In the genomic region with DNA sequence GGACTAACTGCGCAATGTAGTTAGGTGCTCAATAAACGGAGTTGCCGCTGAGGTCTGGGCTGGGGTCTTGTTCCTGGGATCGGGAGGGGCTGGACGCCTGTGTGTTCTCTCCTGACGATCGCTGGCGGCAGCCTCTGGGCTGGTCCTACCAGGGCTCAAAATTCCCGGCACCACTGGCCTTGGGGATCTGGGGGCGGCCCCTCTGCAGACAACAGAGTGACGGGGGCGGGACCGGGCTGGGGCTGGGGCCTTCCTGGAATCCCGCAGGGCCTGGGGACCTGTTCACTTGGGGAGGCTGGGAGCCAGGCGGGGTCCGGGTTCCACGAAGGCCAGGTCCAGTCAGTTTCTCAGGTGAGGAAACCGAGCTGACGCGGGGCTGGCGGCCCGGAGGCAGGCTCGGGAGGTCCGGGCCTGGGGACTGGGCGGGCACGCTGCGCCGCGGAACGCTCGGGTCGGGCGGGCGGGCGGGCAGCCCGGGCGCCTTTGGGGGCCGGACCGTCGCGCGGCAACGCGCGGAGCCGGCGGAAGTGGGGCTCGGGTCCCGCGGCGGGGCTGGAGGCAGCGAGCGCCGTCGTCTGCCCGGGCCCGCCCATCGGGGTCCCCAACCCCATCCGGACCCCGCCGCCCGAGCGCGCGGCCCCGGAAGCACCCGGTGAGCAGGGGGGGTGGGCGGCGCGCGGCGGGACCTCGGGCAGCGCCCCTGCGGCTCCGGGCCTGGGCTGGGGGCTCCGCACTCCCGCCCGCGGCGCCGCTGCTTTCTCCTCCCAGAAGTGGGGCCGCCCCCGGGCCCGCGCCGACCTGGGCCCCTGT, we compare ENCODE assay signal across 8 cellular contexts. TPM values are rescaled to one million over a fixed set of nuclear protein-coding genes. Genes with fewer than 3 reads are reported as not detected.
DNase-seq lines count a peak whose midpoint lies in the region; ATAC-seq, FAIRE-seq and TF ChIP-seq lines count a peak whose summit lies in the region.

A gene (plus strand): TSS at position 524 of the 810 bp plus-strand sequence. CDS start 4,107 bp downstream, outside the sequence.

- peak within 1 kb of the TSS; percentile 73 for H3K4me2 ChIP-seq in neuronal stem cell (ENCODE audit: insufficient read depth, low read length, poor library complexity, severe bottlenecking)

- peak within 1 kb of the TSS; percentile 97 for H3K18ac ChIP-seq in neuronal stem cell (ENCODE audit: low read length)

- no peak for FAIRE-seq in frontal cortex (lab: Jason Lieb, UNC)

- TF ChIP-seq EP300 in suprapubic skin (IDR thresholded peaks at IDR 0.05), result no peak

- H3K4me3 Mint-ChIP-seq in activated naive CD4-positive, alpha-beta T cell treated with anti-CD3 and anti-CD28 coated beads, Interleukin-2, amount 10 ng/mL, durations not matched to agents 7 days and 5 days, result peak within 1 kb of the TSS; percentile 84

- peaks cover 31% of the 10 kb centered on the region for H3K4me1 Mint-ChIP-seq in activated naive CD4-positive, alpha-beta T cell treated with anti-CD3 and anti-CD28 coated beads, Interleukin-2, amount 10 ng/mL, durations not matched to agents 7 days and 5 days

- no peak for TF ChIP-seq CTCF in GM10266 (IDR thresholded peaks at IDR 0.05; ENCODE audit: control insufficient read depth, insufficient read depth, low read depth, missing control alignments)
- no peak for TF ChIP-seq CTCF in suprapubic skin (IDR thresholded peaks at IDR 0.05)

- peak within 1 kb of the TSS; percentile 85 for H3K23ac ChIP-seq in neuronal stem cell (ENCODE audit: low read depth, low read length, poor library complexity)

- H3K27ac Mint-ChIP-seq in activated naive CD4-positive, alpha-beta T cell treated with anti-CD3 and anti-CD28 coated beads, Interleukin-2, amount 10 ng/mL, durations not matched to agents 7 days and 5 days, result peak within 1 kb of the TSS; percentile 88

- no peaks in the 10 kb centered on the region for H3K36me3 Mint-ChIP-seq in activated naive CD4-positive, alpha-beta T cell treated with anti-CD3 and anti-CD28 coated beads, Interleukin-2, amount 10 ng/mL, durations not matched to agents 7 days and 5 days

- peak within 1 kb of the TSS; percentile 87 for H2BK5ac ChIP-seq in neuronal stem cell (ENCODE audit: low read length)

- peak within 1 kb of the TSS; percentile 71 for H3K14ac ChIP-seq in neuronal stem cell (ENCODE audit: low read length)

- peak within 1 kb of the TSS; percentile 83 for H3K9ac ChIP-seq in neuronal stem cell (ENCODE audit: low read depth, low read length, poor library complexity)

- H3K27ac ChIP-seq in neuronal stem cell (replicated peaks; ENCODE audit: low read length) (peak within 1 kb of the TSS; percentile 29), suprapubic skin (peak within 1 kb of the TSS; percentile 74)

- peak within 1 kb of the TSS; percentile 98 for H2AK5ac ChIP-seq in neuronal stem cell (ENCODE audit: low read depth, low read length)

- H2BK120ac ChIP-seq in neuronal stem cell (ENCODE audit: low read depth, low read length), result no peak within 1 kb of the TSS

- H3K27me3 Mint-ChIP-seq in activated naive CD4-positive, alpha-beta T cell treated with anti-CD3 and anti-CD28 coated beads, Interleukin-2, amount 10 ng/mL, durations not matched to agents 7 days and 5 days, result no peaks in the 10 kb centered on the region

- peak; percentile 50 for ATAC-seq in HG03039 (IDR thresholded peaks at IDR 0.05; ENCODE audit: unreplicated experiment)
- ATAC-seq in HG03457 (IDR thresholded peaks at IDR 0.05; ENCODE audit: unreplicated experiment), result no peak

- H4K8ac ChIP-seq in neuronal stem cell (ENCODE audit: low read depth, low read length), result peak within 1 kb of the TSS; percentile 65

- H3K4ac ChIP-seq in neuronal stem cell (ENCODE audit: low read length), result peak within 1 kb of the TSS; percentile 89

- CTCF ChIA-PET in activated naive CD4-positive, alpha-beta T cell treated with anti-CD3 and anti-CD28 coated beads, Interleukin-2, amount 10 ng/mL, durations not matched to agents 7 days and 5 days (lab: Charles Lee), result no interaction called here

- H3K4me1 ChIP-seq in neuronal stem cell (ENCODE audit: control insufficient read depth in 2 of 2, insufficient read depth in 1 of 2, low read depth in 1 of 2, low read length in 2 of 2), result peaks cover 6 to 32% of the 10 kb centered on the region in 2 donors
- peaks cover 58% of the 10 kb centered on the region for H3K4me1 ChIP-seq in suprapubic skin

- H3K27me3 ChIP-seq in neuronal stem cell (ENCODE audit: control insufficient read depth in 3 of 3, insufficient read depth in 3 of 3, low read depth in 1 of 3, low read length in 3 of 3), result no peaks in the 10 kb centered on the region
- no peaks in the 10 kb centered on the region for H3K27me3 ChIP-seq in suprapubic skin

- peak within 1 kb of the TSS; percentile 75 for H2BK15ac ChIP-seq in neuronal stem cell (ENCODE audit: low read length)

- peak within 1 kb of the TSS; percentile 99 for H2AFZ ChIP-seq in neuronal stem cell (ENCODE audit: low read length)

- TF ChIP-seq POLR2A in Raji (IDR thresholded peaks at IDR 0.05; ENCODE audit: insufficient read depth, low read depth, low read length) (peak; percentile 67; the same call in 1 of the 2 replicates), suprapubic skin (IDR thresholded peaks at IDR 0.05) (no peak)

- H3K36me3 ChIP-seq in neuronal stem cell (replicated peaks in 1 of 2; ENCODE audit: control insufficient read depth in 2 of 2, insufficient read depth in 2 of 2, low read length in 2 of 2), result peaks cover 14 to 20% of the 10 kb centered on the region in 2 donors
- peaks cover 12% of the 10 kb centered on the region for H3K36me3 ChIP-seq in suprapubic skin

- H3K9me3 ChIP-seq in neuronal stem cell (replicated peaks in 1 of 2; ENCODE audit: control insufficient read depth in 2 of 2, insufficient read depth in 1 of 2, low read depth in 1 of 2, low read length in 2 of 2) (no peaks in the 10 kb centered on the region), suprapubic skin (no peaks in the 10 kb centered on the region)

- DNase-seq in GM10266 (ENCODE audit: extremely low spot score) (peak; percentile 96), frontal cortex (ENCODE audit: low spot score in 2 of 2) (peak; percentile 93 to 94), neuronal stem cell (ENCODE audit: low spot score) (peak; percentile 74), suprapubic skin (ENCODE audit: low spot score in 2 of 2) (peak; percentile 86 to 89)
- DNase-seq in activated naive CD4-positive, alpha-beta T cell treated with anti-CD3 and anti-CD28 coated beads, Interleukin-2, amount 10 ng/mL, durations not matched to agents 7 days and 5 days, result peak; percentile 75

- H4K91ac ChIP-seq in neuronal stem cell (ENCODE audit: low read depth, low read length, poor library complexity), result no peak within 1 kb of the TSS

- H2BK12ac ChIP-seq in neuronal stem cell (ENCODE audit: low read length), result no peak within 1 kb of the TSS

- H3K4me3 ChIP-seq in neuronal stem cell (ENCODE audit: low read length in 2 of 2) (peak within 1 kb of the TSS; percentile 71 to 98), suprapubic skin (peak within 1 kb of the TSS; percentile 80)

- WGBS in neuronal stem cell (ENCODE audit: extremely low coverage in 2 of 2, insufficient read length in 2 of 2, insufficient replicate concordance in 1 of 2), 2 donors, result no CpG with 5 or more reads among the region's 87 CpGs
- 40% methylated on average over 1 of the region's 87 CpGs for WGBS in suprapubic skin

- peaks cover 25% of the 10 kb centered on the region for H3K79me1 ChIP-seq in neuronal stem cell (ENCODE audit: low read depth, low read length)

- H3K9me3 Mint-ChIP-seq in activated naive CD4-positive, alpha-beta T cell treated with anti-CD3 and anti-CD28 coated beads, Interleukin-2, amount 10 ng/mL, durations not matched to agents 7 days and 5 days, result no peaks in the 10 kb centered on the region

RNA-seq across cellular contexts. Expression of the gene that starts here (rescaled TPM):
- 16.7 TPM for total RNA-seq in frontal cortex
- polyA plus RNA-seq in neuronal stem cell (2013, experiment 1 of 2), result 23.9 TPM
- 22.8 TPM for polyA plus RNA-seq in neuronal stem cell (2013, experiment 2 of 2)
- total RNA-seq in suprapubic skin, result 10 to 100 TPM; 36.9 to 54.6 (median 44.1) TPM
